ENCODE assay signal across 17 cellular contexts in the genomic region with DNA sequence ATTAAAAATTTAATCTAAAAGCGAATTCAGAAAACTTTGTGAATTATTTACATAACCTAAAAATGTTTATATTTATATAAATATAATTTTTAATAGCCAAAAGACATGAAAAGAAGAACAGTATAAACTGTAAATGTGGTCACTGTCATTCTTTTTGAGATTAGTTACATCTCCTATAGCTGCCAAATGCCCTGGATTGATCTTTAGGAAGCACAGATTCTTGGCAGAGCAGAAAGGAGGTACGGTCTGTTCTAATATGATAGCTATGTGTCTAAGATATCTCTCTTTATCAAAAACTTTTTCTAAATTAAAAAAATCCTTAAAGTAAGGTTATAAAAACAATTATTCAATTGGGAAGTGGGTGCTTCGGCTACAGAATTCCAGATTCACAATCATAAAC.
"Had no signal": no experiment of that assay in that cellular context is flagged by ENCODE, and none has a peak within 500 bp of the region (broad histone marks: within the 10 kb centered on the region; RNA-seq: fewer than 3 reads in every experiment).

No MANE protein-coding gene starts in this region.

- H3K4me3 Mint-ChIP-seq: activated naive CD8-positive, alpha-beta T cell treated with anti-CD3 and anti-CD28 coated beads, Interleukin-2, amount 10 ng/mL, durations not matched to agents 7 days and 5 days; activated T-helper 17 cell treated with anti-CD3 and anti-CD28 coated beads, Interleukin-2, amount 50 U/mL, for 72 hours; brain; natural killer cell treated with Interleukin-12 subunit alpha and Interleukin-12 subunit beta and Interleukin-15 and Interleukin-18, amount 100 ng/mL, for 72 hours; stimulated activated naive CD8-positive, alpha-beta T cell treated with anti-CD3 and anti-CD28 coated beads, Interleukin-15, Interleukin-2, amounts not matched to agents 100 ng/mL and 50 ng/mL, for 24 hours had no signal

- H3K36me3 ChIP-seq: gastrocnemius medialis, heart left ventricle, transverse colon had no signal

- DNase-seq: activated CD4-positive, alpha-beta T cell treated with anti-CD3 and anti-CD28 coated beads, Interleukin-2, amount 50 U/mL, for 4 hours; activated naive CD4-positive, alpha-beta T cell; activated naive CD8-positive, alpha-beta T cell treated with anti-CD3 and anti-CD28 coated beads, Interleukin-2, amount 10 ng/mL, durations not matched to agents 7 days and 5 days; anterior cingulate cortex; caudate nucleus; dorsolateral prefrontal cortex; gastrocnemius medialis; heart left ventricle; posterior cingulate gyrus; stimulated activated CD4-positive, alpha-beta T cell treated with anti-CD3 and anti-CD28 coated beads, Interleukin-2, amount 100 ng/mL, for 24 hours; transverse colon had no signal

- H3K27me3 ChIP-seq: dorsolateral prefrontal cortex, gastrocnemius medialis, heart left ventricle, transverse colon had no signal

- H3K4me1 ChIP-seq: gastrocnemius medialis had no signal

- FAIRE-seq: colon had no signal

- H3K9me3 ChIP-seq: gastrocnemius medialis, heart left ventricle, transverse colon had no signal

- H3K9me3 Mint-ChIP-seq: activated naive CD8-positive, alpha-beta T cell treated with anti-CD3 and anti-CD28 coated beads, Interleukin-2, amount 10 ng/mL, durations not matched to agents 7 days and 5 days; activated T-helper 17 cell treated with anti-CD3 and anti-CD28 coated beads, Interleukin-2, amount 50 U/mL, for 72 hours; brain had no signal

- H3K36me3 Mint-ChIP-seq: activated naive CD8-positive, alpha-beta T cell treated with anti-CD3 and anti-CD28 coated beads, Interleukin-2, amount 10 ng/mL, durations not matched to agents 7 days and 5 days; brain; natural killer cell treated with Interleukin-12 subunit alpha and Interleukin-12 subunit beta and Interleukin-15 and Interleukin-18, amount 100 ng/mL, for 72 hours had no signal

- H3K27ac ChIP-seq: epithelial cell of prostate, gastrocnemius medialis had no signal

- H3K4me3 ChIP-seq: dorsolateral prefrontal cortex, gastrocnemius medialis, heart left ventricle, transverse colon had no signal

- H3K27ac Mint-ChIP-seq: activated naive CD8-positive, alpha-beta T cell treated with anti-CD3 and anti-CD28 coated beads, Interleukin-2, amount 10 ng/mL, durations not matched to agents 7 days and 5 days; activated T-helper 17 cell treated with anti-CD3 and anti-CD28 coated beads, Interleukin-2, amount 50 U/mL, for 72 hours; brain; natural killer cell treated with Interleukin-12 subunit alpha and Interleukin-12 subunit beta and Interleukin-15 and Interleukin-18, amount 100 ng/mL, for 72 hours; stimulated activated naive CD8-positive, alpha-beta T cell treated with anti-CD3 and anti-CD28 coated beads, Interleukin-15, Interleukin-2, amounts not matched to agents 100 ng/mL and 50 ng/mL, for 24 hours had no signal

- H3K4me1 Mint-ChIP-seq: activated naive CD8-positive, alpha-beta T cell treated with anti-CD3 and anti-CD28 coated beads, Interleukin-2, amount 10 ng/mL, durations not matched to agents 7 days and 5 days; activated T-helper 17 cell treated with anti-CD3 and anti-CD28 coated beads, Interleukin-2, amount 50 U/mL, for 72 hours; brain had no signal

- H3K27me3 Mint-ChIP-seq: activated naive CD8-positive, alpha-beta T cell treated with anti-CD3 and anti-CD28 coated beads, Interleukin-2, amount 10 ng/mL, durations not matched to agents 7 days and 5 days; activated T-helper 17 cell treated with anti-CD3 and anti-CD28 coated beads, Interleukin-2, amount 50 U/mL, for 72 hours; brain; natural killer cell treated with Interleukin-12 subunit alpha and Interleukin-12 subunit beta and Interleukin-15 and Interleukin-18, amount 100 ng/mL, for 72 hours had no signal
